11 cellular contexts compared by ENCODE assay signal in genomic region chr14:22463763-22464173, GRCh38.
"Had no signal": no experiment of that assay in that cellular context is flagged by ENCODE, and none has a peak within 500 bp of the region (broad histone marks: within the 10 kb centered on the region; RNA-seq: fewer than 3 reads in every experiment).

No MANE protein-coding gene starts in this region.

- H3K9me3 Mint-ChIP-seq: activated T-cell treated with anti-CD3 and anti-CD28 coated beads, Interleukin-2, amount 50 U/mL, for 4 hours; nephron progenitor cell had no signal

- H3K4me3 Mint-ChIP-seq: activated T-cell treated with anti-CD3 and anti-CD28 coated beads, Interleukin-2, amount 50 U/mL, for 4 hours; nephron progenitor cell; T-helper 17 cell had no signal

- ATAC-seq: activated T-cell treated with anti-CD3 and anti-CD28 coated beads, Interleukin-2, amount 50 U/mL, for 4 hours; left colon; T-helper 17 cell had no signal

- DNase-seq: activated CD4-positive, alpha-beta T cell treated with anti-CD3 and anti-CD28 coated beads, Interleukin-2, amount 50 U/mL, for 1 hour; activated CD4-positive, CD25-positive, alpha-beta regulatory T cell; activated gamma-delta T cell; activated T-cell treated with anti-CD3 and anti-CD28 coated beads, Interleukin-2, amount 50 U/mL, for 4 hours; aorta; colonic mucosa; esophagus squamous epithelium; foreskin fibroblast; left colon; nephron progenitor cell; T-helper 17 cell had no signal

- H3K4me1 Mint-ChIP-seq: T-helper 17 cell had no signal

- H3K27me3 Mint-ChIP-seq: T-helper 17 cell had no signal

- H3K27ac Mint-ChIP-seq: nephron progenitor cell, T-helper 17 cell had no signal
